Comparison of ENCODE assay signal across 7 cellular contexts in genomic region chr16:28749997-28750465, GRCh38. TPM values are rescaled to one million over a fixed set of nuclear protein-coding genes. Genes with fewer than 3 reads are reported as not detected.
DNase-seq lines count a peak whose midpoint lies in the region; ATAC-seq, FAIRE-seq and TF ChIP-seq lines count a peak whose summit lies in the region.
"Not testable (repeated sequence)": the region's sequence is repeated elsewhere in the genome, so short reads cannot be mapped to it uniquely, and the experiment has no call there.

No MANE protein-coding gene starts in this region.

- not testable (repeated sequence) for H3K79me2 ChIP-seq in K562 (ENCODE audit: control insufficient read depth, insufficient read depth, low read length); HepG2 (ENCODE audit: insufficient read depth, low read length)

- not testable (repeated sequence) for H3K36me3 ChIP-seq in K562 (ENCODE audit: control insufficient read depth, insufficient read depth, low read length); HepG2 (replicated peaks in 1 of 2; ENCODE audit: control insufficient read depth in 1 of 2, insufficient read depth in 2 of 2, low read length in 2 of 2)

- not testable (repeated sequence) for DNase-seq in GM19239 (ENCODE audit: insufficient read length, low spot score); K562 (ENCODE audit: extremely low read depth in 1 of 4, low spot score in 3 of 4); HepG2 (ENCODE audit: low spot score)
- peak; percentile 43 for DNase-seq in activated CD4-positive, alpha-beta T cell treated with anti-CD3 and anti-CD28 coated beads, Interleukin-2, amount 50 U/mL, for 1 hour
- peak; percentile 39 to 53 for DNase-seq in stimulated activated CD4-positive, alpha-beta T cell treated with anti-CD3 and anti-CD28 coated beads, Interleukin-2, amount 100 ng/mL, for 24 hours

- not testable (repeated sequence) for H3K4me2 ChIP-seq in K562 (ENCODE audit: insufficient read depth, low read length)
- H3K4me2 ChIP-seq in HepG2 (ENCODE audit: low read depth, low read length) = peak overlapping the region; percentile 53

- H3K9me1 ChIP-seq in K562 (ENCODE audit: control insufficient read depth, insufficient read depth, low read length) = not testable (repeated sequence)

- WGBS in K562 (ENCODE audit: insufficient coverage, low coverage, missing lambda C conversion rate) = 42% methylated on average over 4 of the region's 33 CpGs
- WGBS in HepG2 (ENCODE audit: low lambda C conversion rate) = 14% methylated on average over 21 of the region's 33 CpGs

- TF ChIP-seq CTCF in K562 (IDR thresholded peaks at IDR 0.05 in 2 of 3, conservative IDR thresholded peaks at IDR 0.05 in 1 of 3; ENCODE audit: insufficient read depth in 2 of 3, low read depth in 1 of 3, low read length in 3 of 3); HepG2 (CRISPR knock-in tag; IDR thresholded peaks at IDR 0.05): not testable (repeated sequence)

- H3K9ac ChIP-seq in K562 (ENCODE audit: insufficient read depth in 1 of 2, low read depth in 2 of 2, low read length in 2 of 2); HepG2 (ENCODE audit: insufficient read depth, low read depth, low read length): not testable (repeated sequence)

- in situ Hi-C loops in K562 (cut with MboI); HepG2 (cut with HindIII; ENCODE audit: extremely low pct_ligation_motif_present, low pct_unique_long_range_greater_than_20kb): not testable (repeated sequence)

- ATAC-seq in HG02642 (IDR thresholded peaks at IDR 0.05; ENCODE audit: poor library complexity, unreplicated experiment) (peak; percentile 94), HG03565 (IDR thresholded peaks at IDR 0.05; ENCODE audit: unreplicated experiment) (peak; percentile 84), K562 (peak; percentile 99), HepG2 (peak; percentile 97)

- intact Hi-C loops in K562 (cut with micrococcal nuclease); HepG2 (cut with micrococcal nuclease; ENCODE audit: unreplicated experiment): not testable (repeated sequence)

- H3K4me3 ChIP-seq in K562; HepG2 (replicated peaks in 1 of 3; ENCODE audit: insufficient read depth in 1 of 3, low read depth in 2 of 3, low read length in 3 of 3): not testable (repeated sequence)

- CTCF ChIA-PET in K562 (lab: Yijun Ruan, JAX; ENCODE audit: low intra/inter-chr PET ratio); HepG2 (lab: Yijun Ruan, JAX; ENCODE audit: low intra/inter-chr PET ratio, low total read pairs): not testable (repeated sequence)

- POLR2A ChIA-PET in K562 (lab: Yijun Ruan, JAX); HepG2 (lab: Yijun Ruan, JAX): not testable (repeated sequence)

- not testable (repeated sequence) for H4K20me1 ChIP-seq in K562 (replicated peaks; ENCODE audit: control insufficient read depth, insufficient read depth, low read length); HepG2 (ENCODE audit: insufficient read depth, low read length)

- peak; percentile 77 for FAIRE-seq in GM19239 (lab: Jason Lieb, UNC)
- FAIRE-seq in K562 (lab: Jason Lieb, UNC) = peak; percentile 89
- peak; percentile 68 for FAIRE-seq in HepG2 (lab: Jason Lieb, UNC)

- not testable (repeated sequence) for H3K27ac ChIP-seq in K562 (ENCODE audit: extremely low read depth, low read depth, low read length); HepG2 (ENCODE audit: extremely low read length, insufficient read depth, low read length)

- not testable (repeated sequence) for TF ChIP-seq POLR2A in K562 (conservative IDR thresholded peaks at IDR 0.05); HepG2 (IDR thresholded peaks at IDR 0.05; ENCODE audit: insufficient read depth in 1 of 2, low read depth in 2 of 2, low read length in 2 of 2)

- not testable (repeated sequence) for H3K4me1 ChIP-seq in K562 (replicated peaks in 1 of 2; ENCODE audit: control insufficient read depth in 2 of 2, insufficient read depth in 2 of 2, low read length in 2 of 2); HepG2 (ENCODE audit: insufficient read depth, low read length)

- TF ChIP-seq EP300 in K562 (IDR thresholded peaks at IDR 0.05; ENCODE audit: low read length); HepG2 (IDR thresholded peaks at IDR 0.05; ENCODE audit: low read depth in 2 of 2, low read length in 2 of 2); HepG2 (CRISPR knock-in tag; IDR thresholded peaks at IDR 0.05; ENCODE audit: borderline replicate concordance): not testable (repeated sequence)

- not testable (repeated sequence) for H3K9me3 ChIP-seq in K562 (replicated peaks; ENCODE audit: control insufficient read depth, insufficient read depth, low read depth, low read length); HepG2 (ENCODE audit: low read length)

- H3K27me3 ChIP-seq in K562 (ENCODE audit: control insufficient read depth in 2 of 2, insufficient read depth in 2 of 2, low read length in 2 of 2); HepG2 (ENCODE audit: control insufficient read depth in 1 of 2, insufficient read depth in 2 of 2, low read length in 2 of 2): not testable (repeated sequence)

- BruUV-seq in K562 (replicated peaks; lab: Mats Ljungman, UMichigan) = not testable (repeated sequence)
- BruUV-seq in HepG2 (replicated peaks; lab: Mats Ljungman, UMichigan) = TSS peak; percentile 49

- 0 out of 2 replicates have a peak overlapping the region, but pooled peaks have one; percentile 32 for H2AFZ ChIP-seq in K562 (ENCODE audit: low read depth, low read length)
- H2AFZ ChIP-seq in HepG2 (ENCODE audit: low read length) = not testable (repeated sequence)

- not testable (repeated sequence) for TF ChIP-seq RAD21 in K562 (CRISPR knock-in tag; conservative IDR thresholded peaks at IDR 0.05 in 1 of 2, IDR thresholded peaks at IDR 0.05 in 1 of 2); HepG2 (CRISPR knock-in tag; IDR thresholded peaks at IDR 0.05)

RNA-seq across cellular contexts. Expression of gene NPIPB9, which starts 1.6 kb away (rescaled TPM):
- total RNA-seq in K562 (2011; cell fraction: chromatin; rRNA removed; ENCODE audit: low replicate concordance) = 25.9 and 119 TPM in 2 replicates
- 4.0 and 9.3 TPM in 2 replicates for total RNA-seq in K562 (2011; cell fraction: nucleolus; rRNA removed)
- 26.3 and 36.9 TPM in 2 replicates for total RNA-seq in K562 (2011; cell fraction: nucleoplasm; rRNA removed)
- total RNA-seq in K562 (2014; rRNA removed) (1.1 and 1.6 TPM in 2 replicates), K562 (2014; rRNA removed; fragmentation: Illumina TruSeq; extraction: Trizol) (2.4 and 2.9 TPM in 2 replicates), K562 (2015; rRNA removed; fragmentation: Illumina TruSeq; extraction: Trizol) (0.94 and 1.5 TPM in 2 replicates), K562 (2021) (0.89 and 1.4 TPM in 2 replicates), HepG2 (2016; rRNA removed; fragmentation: Illumina TruSeq; extraction: Trizol) (0.29 and 1.0 TPM in 2 replicates)
- polyA plus RNA-seq in K562 (2011; rRNA removed) (0.69 and 0.89 TPM in 2 replicates), K562 (2014; fragmentation: Illumina TruSeq; extraction: Trizol) (0.17 and 0.49 TPM in 2 replicates), K562 (2014; fragmentation: Nextera tagmentation; extraction: Ambion mirVana) (under 1 TPM; 0.10 to 0.18 TPM), K562 (2014; rRNA removed) (1.2 TPM in 1 of 2 replicates, not detected in the other), HepG2 (2011; rRNA removed) (0.52 and 0.77 TPM in 2 replicates)
- 0.16 and 0.21 TPM in 2 replicates for polyA plus RNA-seq in K562 (2011; cell fraction: cytosol; rRNA removed)
- polyA plus RNA-seq in K562 (2011; cell fraction: nucleus; rRNA removed) = 1.3 and 1.6 TPM in 2 replicates
- polyA plus RNA-seq in K562 (2012) = 0.72 and 0.86 TPM in 2 replicates
- polyA minus RNA-seq in K562 (2011; rRNA and poly(A)+ RNA removed) = 5.0 and 7.1 TPM in 2 replicates
- polyA minus RNA-seq in K562 (2011; cell fraction: cytosol; rRNA and poly(A)+ RNA removed) = 1.5 TPM in 1 of 2 replicates, not detected in the other
- 2.4 and 2.6 TPM in 2 replicates for polyA minus RNA-seq in K562 (2011; cell fraction: nucleus; rRNA and poly(A)+ RNA removed)
- 0.20 TPM in 1 of 2 replicates, not detected in the other for total RNA-seq in HepG2 (2016; cell fraction: cytosol; rRNA removed; fragmentation: Illumina TruSeq; extraction: Trizol; ENCODE audit: low read depth)
- 0.78 TPM in 1 of 2 replicates, not detected in the other for total RNA-seq in HepG2 (2016; cell fraction: insoluble cytoplasmic fraction; rRNA removed; fragmentation: Illumina TruSeq; extraction: Trizol)
- 0.22 and 0.24 TPM in 2 replicates for total RNA-seq in HepG2 (2016; cell fraction: membrane; rRNA removed; fragmentation: Illumina TruSeq; extraction: Trizol)
- total RNA-seq in HepG2 (2016; cell fraction: nucleus; rRNA removed; fragmentation: Illumina TruSeq; extraction: Trizol) = 5.1 and 6.0 TPM in 2 replicates
- polyA plus RNA-seq in HepG2 (2011; cell fraction: cytosol; rRNA removed) = 0.12 and 0.13 TPM in 2 replicates
- polyA plus RNA-seq in HepG2 (2011; cell fraction: nucleus; rRNA removed) = 0.97 and 1.1 TPM in 2 replicates
- polyA plus RNA-seq in HepG2 (2012) = 0.83 and 0.87 TPM in 2 replicates
- polyA plus RNA-seq in HepG2 (2016; cell fraction: cytosol; fragmentation: Illumina TruSeq; extraction: Trizol; ENCODE audit: low read depth) = 0.08 TPM in 1 of 2 replicates, not detected in the other
- polyA plus RNA-seq in HepG2 (2016; cell fraction: insoluble cytoplasmic fraction; fragmentation: Illumina TruSeq; extraction: Trizol; ENCODE audit: low read depth) = 0.24 TPM in 1 of 2 replicates, not detected in the other
- 0.15 and 0.16 TPM in 2 replicates for polyA plus RNA-seq in HepG2 (2016; cell fraction: membrane; fragmentation: Illumina TruSeq; extraction: Trizol; ENCODE audit: low read depth)
- polyA plus RNA-seq in HepG2 (2016; cell fraction: nucleus; fragmentation: Illumina TruSeq; extraction: Trizol; ENCODE audit: insufficient read depth, low read depth) = 3.7 and 4.3 TPM in 2 replicates
- polyA minus RNA-seq in HepG2 (2011; rRNA and poly(A)+ RNA removed; ENCODE audit: low replicate concordance) = 0.36 and 0.61 TPM in 2 replicates
- not detected in 2 replicates for polyA minus RNA-seq in HepG2 (2011; cell fraction: cytosol; rRNA and poly(A)+ RNA removed)
- 3.6 and 7.2 TPM in 2 replicates for polyA minus RNA-seq in HepG2 (2011; cell fraction: nucleus; rRNA and poly(A)+ RNA removed)

RNA-seq across cellular contexts. Expression of gene EIF3C, which starts 38.8 kb away (rescaled TPM):
- total RNA-seq in K562 (2011; cell fraction: chromatin; rRNA removed; ENCODE audit: low replicate concordance) = 481 and 617 TPM in 2 replicates
- 195 and 201 TPM in 2 replicates for total RNA-seq in K562 (2011; cell fraction: nucleolus; rRNA removed)
- total RNA-seq in K562 (2011; cell fraction: nucleoplasm; rRNA removed) = 210 and 304 TPM in 2 replicates
- total RNA-seq in K562 (2014; rRNA removed) = 611 and 748 TPM in 2 replicates
- total RNA-seq in K562 (2014; rRNA removed; fragmentation: Illumina TruSeq; extraction: Trizol) = 226 and 295 TPM in 2 replicates
- total RNA-seq in K562 (2015; rRNA removed; fragmentation: Illumina TruSeq; extraction: Trizol) = 297 and 300 TPM in 2 replicates
- 816 and 865 TPM in 2 replicates for total RNA-seq in K562 (2021)
- polyA plus RNA-seq in K562 (2011; rRNA removed) = 221 and 411 TPM in 2 replicates
- polyA plus RNA-seq in K562 (2011; cell fraction: cytosol; rRNA removed) = 360 and 763 TPM in 2 replicates
- 162 and 326 TPM in 2 replicates for polyA plus RNA-seq in K562 (2011; cell fraction: nucleus; rRNA removed)
- 477 and 725 TPM in 2 replicates for polyA plus RNA-seq in K562 (2012)
- polyA plus RNA-seq in K562 (2014; fragmentation: Illumina TruSeq; extraction: Trizol) = 464 and 523 TPM in 2 replicates
- 100 to 1,000 TPM; 131 to 169 TPM for polyA plus RNA-seq in K562 (2014; fragmentation: Nextera tagmentation; extraction: Ambion mirVana)
- polyA plus RNA-seq in K562 (2014; rRNA removed) = 598 and 639 TPM in 2 replicates
- 390 and 469 TPM in 2 replicates for polyA minus RNA-seq in K562 (2011; rRNA and poly(A)+ RNA removed)
- 298 and 331 TPM in 2 replicates for polyA minus RNA-seq in K562 (2011; cell fraction: cytosol; rRNA and poly(A)+ RNA removed)
- polyA minus RNA-seq in K562 (2011; cell fraction: nucleus; rRNA and poly(A)+ RNA removed) = 65.6 and 71.5 TPM in 2 replicates
- 415 and 760 TPM in 2 replicates for total RNA-seq in HepG2 (2016; rRNA removed; fragmentation: Illumina TruSeq; extraction: Trizol)
- 129 and 159 TPM in 2 replicates for total RNA-seq in HepG2 (2016; cell fraction: cytosol; rRNA removed; fragmentation: Illumina TruSeq; extraction: Trizol; ENCODE audit: low read depth)
- 427 and 684 TPM in 2 replicates for total RNA-seq in HepG2 (2016; cell fraction: insoluble cytoplasmic fraction; rRNA removed; fragmentation: Illumina TruSeq; extraction: Trizol)
- 299 and 312 TPM in 2 replicates for total RNA-seq in HepG2 (2016; cell fraction: membrane; rRNA removed; fragmentation: Illumina TruSeq; extraction: Trizol)
- total RNA-seq in HepG2 (2016; cell fraction: nucleus; rRNA removed; fragmentation: Illumina TruSeq; extraction: Trizol) = 339 and 355 TPM in 2 replicates
- polyA plus RNA-seq in HepG2 (2011; rRNA removed) = 360 and 380 TPM in 2 replicates
- polyA plus RNA-seq in HepG2 (2011; cell fraction: cytosol; rRNA removed) = 264 and 512 TPM in 2 replicates
- polyA plus RNA-seq in HepG2 (2011; cell fraction: nucleus; rRNA removed) = 421 and 450 TPM in 2 replicates
- 483 and 615 TPM in 2 replicates for polyA plus RNA-seq in HepG2 (2012)
- polyA plus RNA-seq in HepG2 (2016; cell fraction: cytosol; fragmentation: Illumina TruSeq; extraction: Trizol; ENCODE audit: low read depth) = 137 and 180 TPM in 2 replicates
- polyA plus RNA-seq in HepG2 (2016; cell fraction: insoluble cytoplasmic fraction; fragmentation: Illumina TruSeq; extraction: Trizol; ENCODE audit: low read depth) = 1,077 and 1,162 TPM in 2 replicates
- polyA plus RNA-seq in HepG2 (2016; cell fraction: membrane; fragmentation: Illumina TruSeq; extraction: Trizol; ENCODE audit: low read depth) = 325 and 394 TPM in 2 replicates
- 878 and 886 TPM in 2 replicates for polyA plus RNA-seq in HepG2 (2016; cell fraction: nucleus; fragmentation: Illumina TruSeq; extraction: Trizol; ENCODE audit: insufficient read depth, low read depth)
- polyA minus RNA-seq in HepG2 (2011; rRNA and poly(A)+ RNA removed; ENCODE audit: low replicate concordance) = 517 and 970 TPM in 2 replicates
- polyA minus RNA-seq in HepG2 (2011; cell fraction: cytosol; rRNA and poly(A)+ RNA removed) = 293 and 361 TPM in 2 replicates
- 84.8 and 110 TPM in 2 replicates for polyA minus RNA-seq in HepG2 (2011; cell fraction: nucleus; rRNA and poly(A)+ RNA removed)
